In the genomic region with DNA sequence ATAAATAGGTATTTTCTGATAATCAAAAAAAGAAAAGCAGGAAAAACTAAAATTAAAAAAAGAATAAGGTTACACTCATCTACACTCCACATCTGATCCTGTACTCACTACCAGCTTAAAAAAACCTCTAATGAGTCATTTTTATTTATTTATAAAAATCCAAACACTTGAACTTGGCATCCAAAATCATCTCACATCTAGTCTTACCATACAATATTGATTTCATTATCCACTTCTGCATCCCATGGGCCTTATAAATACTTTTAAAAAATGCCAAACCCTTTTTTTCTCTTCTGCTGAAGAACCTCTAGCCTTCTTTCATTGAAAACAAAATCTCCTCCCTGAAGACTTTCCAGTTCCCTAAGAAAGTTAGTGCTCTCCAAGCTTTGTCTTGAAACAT, we compare ENCODE assay signal across 22 cellular contexts.
"Had no signal": no experiment of that assay in that cellular context is flagged by ENCODE, and none has a peak within 500 bp of the region (broad histone marks: within the 10 kb centered on the region; RNA-seq: fewer than 3 reads in every experiment).

No MANE protein-coding gene starts in this region.

- H3K9me3 Mint-ChIP-seq: stimulated activated memory B cell treated with anti-CD40 and anti-IgM and Interleukin-4, amounts not matched to agents 10 μg/mL and 1 μg/mL and 100 μg/mL, for 72 hours had no signal

- H3K27ac Mint-ChIP-seq: natural killer cell; stimulated activated memory B cell treated with anti-CD40 and anti-IgM and Interleukin-4, amounts not matched to agents 10 μg/mL and 1 μg/mL and 100 μg/mL, for 72 hours had no signal

- H3K27ac ChIP-seq: coronary artery, lower lobe of right lung, ovary, psoas muscle, skin epidermis, spleen, thoracic aorta, tibial nerve, upper lobe of left lung, uterus had no signal

- H3K27me3 ChIP-seq: esophagus muscularis mucosa, ovary, spleen, tibial nerve, upper lobe of left lung, uterus had no signal

- H3K4me3 ChIP-seq: coronary artery, esophagus muscularis mucosa, lower lobe of right lung, ovary, psoas muscle, skin epidermis, spleen, thoracic aorta, tibial nerve, upper lobe of left lung, uterus had no signal

- H3K36me3 Mint-ChIP-seq: natural killer cell; stimulated activated memory B cell treated with anti-CD40 and anti-IgM and Interleukin-4, amounts not matched to agents 10 μg/mL and 1 μg/mL and 100 μg/mL, for 72 hours had no signal

- ATAC-seq: left ventricle myocardium superior; lower lobe of right lung; natural killer cell; psoas muscle; right cardiac atrium; stimulated activated memory B cell treated with anti-CD40 and anti-IgM and Interleukin-4, amounts not matched to agents 10 μg/mL and 1 μg/mL and 100 μg/mL, for 72 hours; stimulated activated naive CD8-positive, alpha-beta T cell treated with anti-CD3 and anti-CD28 coated beads, Interleukin-15, Interleukin-2, amounts not matched to agents 100 U/mL and 50 U/mL, for 24 hours had no signal

- H3K4me1 ChIP-seq: lower lobe of right lung, psoas muscle, spleen, upper lobe of left lung, uterus had no signal

- DNase-seq: dermis blood vessel endothelial cell; effector memory CD4-positive, alpha-beta T cell; head of caudate nucleus; left ventricle myocardium superior; lower lobe of right lung; natural killer cell; occipital lobe; ovary; posterior cingulate gyrus; psoas muscle; right cardiac atrium; spleen; stimulated activated CD4-positive, alpha-beta T cell treated with anti-CD3 and anti-CD28 coated beads, Interleukin-4, amount 100 ng/mL, for 4 hours; stimulated activated naive CD8-positive, alpha-beta T cell treated with anti-CD3 and anti-CD28 coated beads, Interleukin-15, Interleukin-2, amounts not matched to agents 100 U/mL and 50 U/mL, for 24 hours; upper lobe of left lung; uterus had no signal

- H3K36me3 ChIP-seq: esophagus muscularis mucosa, lower lobe of right lung, ovary, spleen, thoracic aorta, tibial nerve, upper lobe of left lung, uterus had no signal

- H3K9me3 ChIP-seq: esophagus muscularis mucosa, lower lobe of right lung, ovary, psoas muscle, spleen, thoracic aorta, tibial nerve, upper lobe of left lung, uterus had no signal
